ENCODE assay signal across 28 cellular contexts in the genomic region with DNA sequence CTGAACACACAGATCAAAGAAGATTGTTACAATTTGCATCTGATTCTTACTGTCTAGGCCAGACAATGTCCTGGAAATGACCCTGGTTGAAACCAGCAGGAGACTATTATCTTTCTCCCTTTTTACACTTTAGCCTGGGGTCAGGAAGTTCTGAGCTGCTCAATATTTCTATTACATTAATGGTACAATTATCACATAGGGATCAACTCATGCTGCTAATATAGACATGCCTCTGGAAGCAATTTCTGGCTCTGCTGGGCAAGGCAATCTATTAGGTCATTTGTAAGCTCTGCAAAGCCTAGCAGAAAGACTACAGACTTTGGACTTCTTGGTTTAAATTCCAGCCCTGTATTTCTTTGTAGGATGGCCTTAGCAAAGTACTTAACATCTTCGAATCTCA.
"Had no signal": no experiment of that assay in that cellular context is flagged by ENCODE, and none has a peak within 500 bp of the region (broad histone marks: within the 10 kb centered on the region; RNA-seq: fewer than 3 reads in every experiment).

No MANE protein-coding gene starts in this region.

- H3K27me3 ChIP-seq: neural progenitor cell, ovary, right lobe of liver, sigmoid colon, stomach, thyroid gland, tibial nerve, upper lobe of right lung, uterus had no signal

- H3K9me3 ChIP-seq: ovary, psoas muscle, right lobe of liver, sigmoid colon, stomach, thoracic aorta, thyroid gland, upper lobe of right lung, uterus had no signal

- H3K27ac ChIP-seq: neural progenitor cell, ovary, parathyroid adenoma, psoas muscle, right lobe of liver, sigmoid colon, stomach, thoracic aorta, thyroid gland, tibial nerve, upper lobe of right lung, uterus had no signal

- ATAC-seq: natural killer cell; psoas muscle; right cardiac atrium; right lobe of liver; stimulated activated effector memory CD8-positive, alpha-beta T cell treated with anti-CD3 and anti-CD28 coated beads, Interleukin-12 subunit alpha, Interleukin-12 subunit beta, amount 100 ng/mL, for 72 hours; stimulated activated naive B cell treated with anti-CD40 and anti-IgM and Interleukin-4, amounts not matched to agents 10 μg/mL and 1 μg/mL and 100 μg/mL, for 72 hours; upper lobe of right lung had no signal

- H2AFZ ChIP-seq: neural progenitor cell, parathyroid adenoma had no signal

- H3K36me3 ChIP-seq: neural progenitor cell, ovary, right lobe of liver, sigmoid colon, stomach, thoracic aorta, thyroid gland, tibial nerve, upper lobe of right lung, uterus had no signal

- H3K4me3 ChIP-seq: neural progenitor cell, ovary, psoas muscle, right lobe of liver, sigmoid colon, stomach, thoracic aorta, thyroid gland, tibial nerve, upper lobe of right lung, uterus had no signal

- H3K27ac Mint-ChIP-seq: natural killer cell; nephron; neural progenitor cell; progenitor cell of endocrine pancreas; stimulated activated effector memory CD8-positive, alpha-beta T cell treated with anti-CD3 and anti-CD28 coated beads, Interleukin-12 subunit alpha, Interleukin-12 subunit beta, amount 100 ng/mL, for 72 hours; stimulated activated naive B cell treated with anti-CD40 and anti-IgM and Interleukin-4, amounts not matched to agents 10 μg/mL and 1 μg/mL and 100 μg/mL, for 72 hours; stimulated activated naive CD8-positive, alpha-beta T cell treated with anti-CD3 and anti-CD28 coated beads, Interleukin-15, Interleukin-2, amounts not matched to agents 100 ng/mL and 50 ng/mL, for 24 hours had no signal

- H3K4me1 Mint-ChIP-seq: natural killer cell; nephron; neural progenitor cell; stimulated activated effector memory CD8-positive, alpha-beta T cell treated with anti-CD3 and anti-CD28 coated beads, Interleukin-12 subunit alpha, Interleukin-12 subunit beta, amount 100 ng/mL, for 72 hours; stimulated activated naive B cell treated with anti-CD40 and anti-IgM and Interleukin-4, amounts not matched to agents 10 μg/mL and 1 μg/mL and 100 μg/mL, for 72 hours had no signal

- H3K9me3 Mint-ChIP-seq: nephron, neural progenitor cell had no signal

- H3K4me1 ChIP-seq: neural progenitor cell, psoas muscle, right lobe of liver, sigmoid colon, stomach, thyroid gland, tibial nerve, upper lobe of right lung, uterus had no signal

- H3K4me3 Mint-ChIP-seq: natural killer cell; nephron; neural progenitor cell; stimulated activated effector memory CD8-positive, alpha-beta T cell treated with anti-CD3 and anti-CD28 coated beads, Interleukin-12 subunit alpha, Interleukin-12 subunit beta, amount 100 ng/mL, for 72 hours; stimulated activated naive B cell treated with anti-CD40 and anti-IgM and Interleukin-4, amounts not matched to agents 10 μg/mL and 1 μg/mL and 100 μg/mL, for 72 hours; stimulated activated naive CD8-positive, alpha-beta T cell treated with anti-CD3 and anti-CD28 coated beads, Interleukin-15, Interleukin-2, amounts not matched to agents 100 ng/mL and 50 ng/mL, for 24 hours had no signal

- H3K36me3 Mint-ChIP-seq: natural killer cell; neural progenitor cell; stimulated activated effector memory CD8-positive, alpha-beta T cell treated with anti-CD3 and anti-CD28 coated beads, Interleukin-12 subunit alpha, Interleukin-12 subunit beta, amount 100 ng/mL, for 72 hours; stimulated activated naive B cell treated with anti-CD40 and anti-IgM and Interleukin-4, amounts not matched to agents 10 μg/mL and 1 μg/mL and 100 μg/mL, for 72 hours had no signal

- H3K27me3 Mint-ChIP-seq: progenitor cell of endocrine pancreas; stimulated activated naive B cell treated with anti-CD40 and anti-IgM and Interleukin-4, amounts not matched to agents 10 μg/mL and 1 μg/mL and 100 μg/mL, for 72 hours; stimulated activated naive CD8-positive, alpha-beta T cell treated with anti-CD3 and anti-CD28 coated beads, Interleukin-15, Interleukin-2, amounts not matched to agents 100 ng/mL and 50 ng/mL, for 24 hours had no signal

- H3K4me2 ChIP-seq: neural progenitor cell had no signal

- DNase-seq: natural killer cell; occipital lobe; ovary; posterior cingulate gyrus; psoas muscle; right cardiac atrium; right lobe of liver; sigmoid colon; small intestine; stimulated activated CD4-positive, alpha-beta T cell treated with anti-CD3 and anti-CD28 coated beads, Interleukin-15, amount 100 ng/mL, for 24 hours; stimulated activated CD4-positive, alpha-beta T cell treated with anti-CD3 and anti-CD28 coated beads, Interleukin-2, amount 100 ng/mL, for 24 hours; stimulated activated CD4-positive, alpha-beta T cell treated with anti-CD3 and anti-CD28 coated beads, Interleukin-2, amount 100 ng/mL, for 48 hours; stimulated activated CD4-positive, alpha-beta T cell treated with anti-CD3 and anti-CD28 coated beads, Interleukin-4, amount 100 ng/mL, for 24 hours; stimulated activated naive B cell treated with anti-CD40 and anti-IgM and Interleukin-4, amounts not matched to agents 10 μg/mL and 1 μg/mL and 100 μg/mL, for 72 hours; stimulated activated naive CD4-positive, alpha-beta T cell treated with Interleukin-2 at 50 U/mL for 16 hours; stomach; thyroid gland; trophoblast cell; upper lobe of right lung; uterus had no signal

- H3K79me2 ChIP-seq: parathyroid adenoma had no signal
